ENCODE assay signal across 8 cellular contexts in genomic region chr6:109021870-109022269, GRCh38.
"Had no signal": no experiment of that assay in that cellular context is flagged by ENCODE, and none has a peak within 500 bp of the region (broad histone marks: within the 10 kb centered on the region; RNA-seq: fewer than 3 reads in every experiment).

No MANE protein-coding gene starts in this region.

- H3K4me3 ChIP-seq: HAP-1 had no signal

- H3K4me3 Mint-ChIP-seq: IgD-negative memory B cell had no signal

- H3K27ac ChIP-seq: HL-60 had no signal

- H3K27me3 Mint-ChIP-seq: IgD-negative memory B cell had no signal

- H3K4me1 ChIP-seq: HAP-1 had no signal

- DNase-seq: GOT3, H7, KG1 had no signal

- H3K9me3 ChIP-seq: HAP-1 had no signal

- ATAC-seq: HCT116, HepG2 had no signal

- H3K36me3 ChIP-seq: HAP-1 had no signal
